Comparison of ENCODE assay signal across 21 cellular contexts in genomic region chr2:190576565-190576964, GRCh38. TPM values are rescaled to one million over a fixed set of nuclear protein-coding genes. Genes with fewer than 3 reads are reported as not detected.
DNase-seq lines count a peak whose midpoint lies in the region; ATAC-seq, FAIRE-seq and TF ChIP-seq lines count a peak whose summit lies in the region.
"Had no signal": no experiment of that assay in that cellular context is flagged by ENCODE, and none has a peak within 500 bp of the region (broad histone marks: within the 10 kb centered on the region; RNA-seq: fewer than 3 reads in every experiment).

No MANE protein-coding gene starts in this region.

- H3K9me3 Mint-ChIP-seq in natural killer cell treated with Interleukin-12 subunit alpha and Interleukin-12 subunit beta and Interleukin-15 and Interleukin-18, amount 100 ng/mL, for 72 hours: no peaks in the 10 kb centered on the region
- H3K9me3 Mint-ChIP-seq: activated T-cell treated with anti-CD3 and anti-CD28 coated beads, Interleukin-2, amount 50 U/mL, for 4 hours; neural progenitor cell; T-helper 2 cell treated with Interferon-gamma antibody and Interleukin-4, amounts not matched to agents 5 μg/mL and 100 μg/mL, for 36 hours; type B pancreatic cell had no signal

- no peak for TF ChIP-seq RAD21 in K562 (CRISPR knock-in tag; conservative IDR thresholded peaks at IDR 0.05 in 1 of 2, IDR thresholded peaks at IDR 0.05 in 1 of 2)

- in situ Hi-C loops in K562 (cut with MboI): no loop called here

- peak overlapping the region; percentile 74 to 88 for H3K27ac Mint-ChIP-seq in natural killer cell treated with Interleukin-12 subunit alpha and Interleukin-12 subunit beta and Interleukin-15 and Interleukin-18, amount 100 ng/mL, for 72 hours
- H3K27ac Mint-ChIP-seq: activated CD8-positive, alpha-beta T cell treated with anti-CD3 and anti-CD28 coated beads, Interleukin-2, amount 10 ng/mL, durations not matched to agents 7 days and 5 days; neural progenitor cell; T-helper 2 cell treated with Interferon-gamma antibody and Interleukin-4, amounts not matched to agents 5 μg/mL and 100 μg/mL, for 36 hours; type B pancreatic cell had no signal

- no peaks in the 10 kb centered on the region for H3K27me3 Mint-ChIP-seq in natural killer cell treated with Interleukin-12 subunit alpha and Interleukin-12 subunit beta and Interleukin-15 and Interleukin-18, amount 100 ng/mL, for 72 hours
- H3K27me3 Mint-ChIP-seq: type B pancreatic cell had no signal

- peak overlapping the region; percentile 13 for H3K4me3 Mint-ChIP-seq in natural killer cell treated with Interleukin-12 subunit alpha and Interleukin-12 subunit beta and Interleukin-15 and Interleukin-18, amount 100 ng/mL, for 72 hours
- H3K4me3 Mint-ChIP-seq: activated CD8-positive, alpha-beta T cell treated with anti-CD3 and anti-CD28 coated beads, Interleukin-2, amount 10 ng/mL, durations not matched to agents 7 days and 5 days; activated T-cell treated with anti-CD3 and anti-CD28 coated beads, Interleukin-2, amount 50 U/mL, for 4 hours; neural progenitor cell; T-helper 2 cell treated with Interferon-gamma antibody and Interleukin-4, amounts not matched to agents 5 μg/mL and 100 μg/mL, for 36 hours; type B pancreatic cell had no signal

- POLR2A ChIA-PET in K562 (lab: Yijun Ruan, JAX): no interaction called here

- H4K20me1 ChIP-seq in K562 (replicated peaks; ENCODE audit: control insufficient read depth, insufficient read depth, low read length): no peaks in the 10 kb centered on the region

- TF ChIP-seq EP300 in K562 (IDR thresholded peaks at IDR 0.05; ENCODE audit: low read length) (no peak), gastroesophageal sphincter (IDR thresholded peaks at IDR 0.05) (no peak), stomach (IDR thresholded peaks at IDR 0.05) (no peak)

- DNase-seq in GM12891 (ENCODE audit: insufficient read length, low spot score): no peak
- no peak for DNase-seq in K562 (ENCODE audit: extremely low read depth in 1 of 4, low spot score in 3 of 4)
- no peak for DNase-seq in natural killer cell treated with Interleukin-12 subunit alpha and Interleukin-12 subunit beta and Interleukin-15 and Interleukin-18, amount 100 ng/mL, for 72 hours (ENCODE audit: low spot score)
- no peak for DNase-seq in MG63
- DNase-seq in stomach: no peak
- DNase-seq: activated CD8-positive, alpha-beta T cell treated with anti-CD3 and anti-CD28 coated beads, Interleukin-2, amount 10 ng/mL, durations not matched to agents 7 days and 5 days; activated naive CD4-positive, alpha-beta T cell treated with anti-CD3 and anti-CD28 coated beads, Interleukin-2, amount 50 U/mL, for 16 hours; activated T-cell treated with anti-CD3 and anti-CD28 coated beads, Interleukin-2, amount 50 U/mL, for 4 hours; heart left ventricle; kidney; mesenchymal stem cell; NCI-H82; PC-3; retina; stimulated activated naive CD4-positive, alpha-beta T cell had no signal

- H3K4me1 ChIP-seq in K562 (replicated peaks in 1 of 2; ENCODE audit: control insufficient read depth in 2 of 2, insufficient read depth in 2 of 2, low read length in 2 of 2) (peaks cover 0 to 38% of the 10 kb centered on the region in 2 experiments; a peak in 3 of 5 replicates), gastroesophageal sphincter (peaks cover 6 to 32% (median 8%) of the 10 kb centered on the region in 3 donors), stomach (peaks cover 10 to 25% (median 12%) of the 10 kb centered on the region in 4 donors)
- H3K4me1 ChIP-seq: neural progenitor cell had no signal

- WGBS in K562 (ENCODE audit: insufficient coverage, low coverage, missing lambda C conversion rate): 65% methylated on average over 6 of the region's 6 CpGs
- 43 to 52% methylated on average over 5 to 6 of the region's 6 CpGs for WGBS in gastroesophageal sphincter (ENCODE audit: low coverage in 1 of 2), 2 donors
- 82 to 91% (median 85%) methylated on average over 6 of the region's 6 CpGs for WGBS in stomach, 5 donors

- no peaks in the 10 kb centered on the region for H3K9me1 ChIP-seq in K562 (ENCODE audit: control insufficient read depth, insufficient read depth, low read length)

- H3K9me3 ChIP-seq in K562 (replicated peaks; ENCODE audit: control insufficient read depth, insufficient read depth, low read depth, low read length) (no peaks in the 10 kb centered on the region), gastroesophageal sphincter (no peaks in the 10 kb centered on the region), MG63 (no peaks in the 10 kb centered on the region), stomach (no peaks in the 10 kb centered on the region)
- H3K9me3 ChIP-seq: heart left ventricle had no signal

- no peaks in the 10 kb centered on the region for H3K79me2 ChIP-seq in K562 (ENCODE audit: control insufficient read depth, insufficient read depth, low read length)

- H3K4me3 ChIP-seq in K562 (no peak overlapping the region), gastroesophageal sphincter (peak overlapping the region in 1 of 2 donors; percentile 17), MG63 (no peak overlapping the region), stomach (no peak overlapping the region)
- H3K4me3 ChIP-seq: heart left ventricle, neural progenitor cell had no signal

- H3K27ac ChIP-seq in K562 (ENCODE audit: extremely low read depth, low read depth, low read length): no peak overlapping the region
- H3K27ac ChIP-seq in gastroesophageal sphincter: peak overlapping the region; percentile 50 to 74 (median 58)
- H3K27ac ChIP-seq in stomach: no peak overlapping the region
- H3K27ac ChIP-seq: neural progenitor cell had no signal

- no TSS peak for BruUV-seq in K562 (replicated peaks; lab: Mats Ljungman, UMichigan)

- CTCF ChIA-PET in K562 (lab: Yijun Ruan, JAX; ENCODE audit: low intra/inter-chr PET ratio): no interaction called here

- FAIRE-seq in GM12891 (lab: Jason Lieb, UNC) (peak; percentile 52), K562 (lab: Jason Lieb, UNC) (peak; percentile 19)
- FAIRE-seq: kidney had no signal

- H3K27me3 ChIP-seq in K562 (ENCODE audit: control insufficient read depth in 2 of 2, insufficient read depth in 2 of 2, low read length in 2 of 2) (no peaks in the 10 kb centered on the region), gastroesophageal sphincter (no peaks in the 10 kb centered on the region), MG63 (no peaks in the 10 kb centered on the region), stomach (no peaks in the 10 kb centered on the region)
- H3K27me3 ChIP-seq: heart left ventricle, neural progenitor cell had no signal

- no peaks in the 10 kb centered on the region for H3K36me3 Mint-ChIP-seq in natural killer cell treated with Interleukin-12 subunit alpha and Interleukin-12 subunit beta and Interleukin-15 and Interleukin-18, amount 100 ng/mL, for 72 hours
- H3K36me3 Mint-ChIP-seq: neural progenitor cell, type B pancreatic cell had no signal

- H3K36me3 ChIP-seq in K562 (ENCODE audit: control insufficient read depth, insufficient read depth, low read length) (no peaks in the 10 kb centered on the region), gastroesophageal sphincter (no peaks in the 10 kb centered on the region), MG63 (no peaks in the 10 kb centered on the region), stomach (no peaks in the 10 kb centered on the region)
- H3K36me3 ChIP-seq: heart left ventricle, neural progenitor cell had no signal

- TF ChIP-seq POLR2A in GM12891 (IDR thresholded peaks at IDR 0.05; ENCODE audit: low read depth, low read length) (no peak), K562 (conservative IDR thresholded peaks at IDR 0.05) (no peak), gastroesophageal sphincter (IDR thresholded peaks at IDR 0.05) (no peak), stomach (IDR thresholded peaks at IDR 0.05) (no peak)

- TF ChIP-seq CTCF in K562 (IDR thresholded peaks at IDR 0.05 in 2 of 3, conservative IDR thresholded peaks at IDR 0.05 in 1 of 3; ENCODE audit: insufficient read depth in 2 of 3, low read depth in 1 of 3, low read length in 3 of 3) (no peak), gastroesophageal sphincter (IDR thresholded peaks at IDR 0.05) (no peak), stomach (IDR thresholded peaks at IDR 0.05) (no peak)

- no peak overlapping the region for H3K9ac ChIP-seq in K562 (ENCODE audit: insufficient read depth in 1 of 2, low read depth in 2 of 2, low read length in 2 of 2)
- H3K9ac ChIP-seq: neural progenitor cell had no signal

- ATAC-seq in K562 (no peak), gastroesophageal sphincter (no peak), GM18873 (IDR thresholded peaks at IDR 0.05; ENCODE audit: low FRiP score, unreplicated experiment) (no peak), HG03135 (IDR thresholded peaks at IDR 0.05; ENCODE audit: unreplicated experiment) (no peak)
- no peak for ATAC-seq in natural killer cell treated with Interleukin-12 subunit alpha and Interleukin-12 subunit beta and Interleukin-15 and Interleukin-18, amount 100 ng/mL, for 72 hours
- ATAC-seq: activated CD8-positive, alpha-beta T cell treated with anti-CD3 and anti-CD28 coated beads, Interleukin-2, amount 10 ng/mL, durations not matched to agents 7 days and 5 days; activated T-cell treated with anti-CD3 and anti-CD28 coated beads, Interleukin-2, amount 50 U/mL, for 4 hours; PC-3 had no signal

- no peak overlapping the region for H3K4me2 ChIP-seq in K562 (ENCODE audit: insufficient read depth, low read length)
- H3K4me2 ChIP-seq: neural progenitor cell had no signal

- peaks cover 35 to 39% of the 10 kb centered on the region in 2 donors for H3K4me1 Mint-ChIP-seq in natural killer cell treated with Interleukin-12 subunit alpha and Interleukin-12 subunit beta and Interleukin-15 and Interleukin-18, amount 100 ng/mL, for 72 hours (ENCODE audit: low read depth in 2 of 2)

- intact Hi-C loops in K562 (cut with micrococcal nuclease): no loop called here
- intact Hi-C loops in stomach (cut with DNase I; ENCODE audit: low total_unique reads): no loop called here

- 0 out of 2 replicates have a peak overlapping the region, but pooled peaks have one; percentile 51 for H2AFZ ChIP-seq in K562 (ENCODE audit: low read depth, low read length)
- H2AFZ ChIP-seq: neural progenitor cell had no signal

RNA-seq across cellular contexts. Expression of gene NEMP2, which starts 42.0 kb away (rescaled TPM):
- 4.1 TPM for polyA plus RNA-seq in GM12891 (2012; ENCODE audit: low read depth, missing spikeins)
- 6.9 and 7.5 TPM in 2 replicates for total RNA-seq in K562 (2011; cell fraction: chromatin; rRNA removed; ENCODE audit: low replicate concordance)
- total RNA-seq in K562 (2011; cell fraction: nucleolus; rRNA removed): 3.7 and 4.3 TPM in 2 replicates
- 7.4 and 11.6 TPM in 2 replicates for total RNA-seq in K562 (2011; cell fraction: nucleoplasm; rRNA removed)
- total RNA-seq in K562 (2014; rRNA removed): 1.4 and 1.6 TPM in 2 replicates
- 1.7 and 3.0 TPM in 2 replicates for total RNA-seq in K562 (2014; rRNA removed; fragmentation: Illumina TruSeq; extraction: Trizol)
- 2.0 and 2.2 TPM in 2 replicates for total RNA-seq in K562 (2015; rRNA removed; fragmentation: Illumina TruSeq; extraction: Trizol)
- total RNA-seq in K562 (2021): 2.4 and 3.3 TPM in 2 replicates
- polyA plus RNA-seq in K562 (2011; rRNA removed): 2.7 and 3.0 TPM in 2 replicates
- polyA plus RNA-seq in K562 (2011; cell fraction: cytosol; rRNA removed): 0.55 and 3.2 TPM in 2 replicates
- polyA plus RNA-seq in K562 (2011; cell fraction: nucleus; rRNA removed): 1.9 and 2.0 TPM in 2 replicates
- polyA plus RNA-seq in K562 (2012): 2.1 and 2.2 TPM in 2 replicates
- polyA plus RNA-seq in K562 (2014; fragmentation: Illumina TruSeq; extraction: Trizol): 1.1 and 2.0 TPM in 2 replicates
- polyA plus RNA-seq in K562 (2014; fragmentation: Nextera tagmentation; extraction: Ambion mirVana): under 1 TPM; 0.32 to 0.36 TPM
- 3.0 and 5.0 TPM in 2 replicates for polyA plus RNA-seq in K562 (2014; rRNA removed)
- polyA minus RNA-seq in K562 (2011; rRNA and poly(A)+ RNA removed): 9.7 and 10.6 TPM in 2 replicates
- 3.1 and 3.5 TPM in 2 replicates for polyA minus RNA-seq in K562 (2011; cell fraction: cytosol; rRNA and poly(A)+ RNA removed)
- polyA minus RNA-seq in K562 (2011; cell fraction: nucleus; rRNA and poly(A)+ RNA removed): 6.3 and 9.2 TPM in 2 replicates
- 1 to 10 TPM in 3 of 4 donors, under 1 TPM in 1; 0.94 to 5.3 (median 3.5) TPM for total RNA-seq in gastroesophageal sphincter
- 1 to 10 TPM; 8.3 to 9.4 TPM for total RNA-seq in natural killer cell treated with Interleukin-12 subunit alpha and Interleukin-12 subunit beta and Interleukin-15 and Interleukin-18, amount 100 ng/mL, for 72 hours
- 7.0 and 9.2 TPM in 2 replicates for total RNA-seq in MG63 (2014; rRNA removed; shearing (Covaris generic); ENCODE audit: low replicate concordance)
- total RNA-seq in stomach: 10 to 100 TPM in 2 of 5 donors, under 1 TPM in 1, not detected in 2; 0.89 to 18.7 (median 14.6) TPM
- 1 to 10 TPM in 2 of 3 donors, under 1 TPM in 1; 0.60 to 2.0 (median 1.1) TPM for polyA plus RNA-seq in stomach

Comparison
In these comparisons a context has a peak if more than half of its experiments do, and no peak if none do; other contexts are left out.
1. H3K27ac ChIP-seq: peak in gastroesophageal sphincter (4 of 4); none in K562 (single experiment) and stomach (0 of 5).